In genomic region chr19:54431255-54431838, GRCh38 we compare ENCODE assay signal across 8 cellular contexts. TPM values are rescaled to one million over a fixed set of nuclear protein-coding genes. Genes with fewer than 3 reads are reported as not detected.
A peak's percentile ranks its signal among the peaks of the same experiment; 100 is the strongest.
DNase-seq lines count a peak whose midpoint lies in the region; ATAC-seq and TF ChIP-seq lines count a peak whose summit lies in the region.

No MANE protein-coding gene starts in this region.

- no peaks in the 10 kb centered on the region for H3K36me3 ChIP-seq in BE2C

- peak overlapping the region; percentile 9 to 65 for H3K4me3 Mint-ChIP-seq in effector memory CD8-positive, alpha-beta T cell
- peak overlapping the region in 6 of 10 donors; percentile 32 to 68 (median 53) for H3K4me3 Mint-ChIP-seq in naive thymus-derived CD8-positive, alpha-beta T cell

- H3K4me1 Mint-ChIP-seq in effector memory CD8-positive, alpha-beta T cell (ENCODE audit: low read depth in 2 of 2) = peaks cover 17 to 20% of the 10 kb centered on the region in 2 donors
- H3K4me1 Mint-ChIP-seq in naive thymus-derived CD8-positive, alpha-beta T cell = peaks cover 16 to 41% (median 27%) of the 10 kb centered on the region in 4 donors

- in situ Hi-C loops in Caki2 (cut with HindIII; ENCODE audit: low pct_unique_long_range_greater_than_20kb, low sequenced_read_pairs) = no loop called here

- H3K4me3 ChIP-seq in BE2C (ENCODE audit: low read depth, low read length) = no peak overlapping the region

- no peaks in the 10 kb centered on the region; the same call in 1 of the 2 replicates for H3K4me1 ChIP-seq in BE2C

- no peak for ATAC-seq in effector memory CD8-positive, alpha-beta T cell (replicated peaks)
- no peak for ATAC-seq in naive thymus-derived CD8-positive, alpha-beta T cell

- no peak overlapping the region for H3K27ac Mint-ChIP-seq in effector memory CD8-positive, alpha-beta T cell
- H3K27ac Mint-ChIP-seq in naive thymus-derived CD8-positive, alpha-beta T cell = peak overlapping the region in 2 of 10 donors; percentile 63 to 72

- H3K27me3 ChIP-seq in BE2C = peaks cover 52% of the 10 kb centered on the region

- no peaks in the 10 kb centered on the region for H3K9me3 Mint-ChIP-seq in effector memory CD8-positive, alpha-beta T cell
- no peaks in the 10 kb centered on the region for H3K9me3 Mint-ChIP-seq in naive thymus-derived CD8-positive, alpha-beta T cell

- TF ChIP-seq CTCF in BE2C (IDR thresholded peaks at IDR 0.05; ENCODE audit: low read depth, low read length) = no peak; the same call in 1 of the 2 replicates

- peaks cover 10 to 34% of the 10 kb centered on the region in 2 donors for H3K27me3 Mint-ChIP-seq in effector memory CD8-positive, alpha-beta T cell
- peaks cover 6 to 16% (median 11%) of the 10 kb centered on the region in 5 donors for H3K27me3 Mint-ChIP-seq in naive thymus-derived CD8-positive, alpha-beta T cell

- DNase-seq in Caki2 (ENCODE audit: low read depth) (peak; percentile 17), NCI-H345 (lab: John Stamatoyannopoulos, UW) (peak; percentile 48), putamen (ENCODE audit: low spot score) (no peak), SW 1271 (lab: John Stamatoyannopoulos, UW) (no peak), BE2C (no peak), GDM1 (lab: John Stamatoyannopoulos, UW) (no peak)
- no peak for DNase-seq in effector memory CD8-positive, alpha-beta T cell
- DNase-seq in naive thymus-derived CD8-positive, alpha-beta T cell = no peak

- H3K36me3 Mint-ChIP-seq in effector memory CD8-positive, alpha-beta T cell (ENCODE audit: insufficient read depth) = peaks cover 2% of the 10 kb centered on the region
- no peaks in the 10 kb centered on the region for H3K36me3 Mint-ChIP-seq in naive thymus-derived CD8-positive, alpha-beta T cell

- no peaks in the 10 kb centered on the region; the same call in 1 of the 2 replicates for H3K9me3 ChIP-seq in BE2C

- POLR2A ChIA-PET in naive thymus-derived CD8-positive, alpha-beta T cell (lab: Charles Lee) = interaction anchor here (1.9 kb wide), 1 partner anchor 17 kb away, joined by 5 read pairs; the partner anchor contains the start of gene LENG8

RNA-seq across cellular contexts. Expression of gene TTYH1, which starts 16.1 kb away (rescaled TPM):
- total RNA-seq in Caki2 (2014; rRNA removed; shearing (Covaris generic); ENCODE audit: low replicate concordance) = not detected in 2 replicates
- not detected for total RNA-seq in naive thymus-derived CD8-positive, alpha-beta T cell
- under 1 TPM in 2 of 3 donors, not detected in 1; 0.04 to 0.65 TPM for polyA plus RNA-seq in naive thymus-derived CD8-positive, alpha-beta T cell
- 1.6 TPM for polyA plus RNA-seq in BE2C (2012; ENCODE audit: insufficient read depth, insufficient read length, low read depth)

RNA-seq across cellular contexts. Expression of gene LENG8, which starts 17.7 kb away (rescaled TPM):
- 3.6 and 12.0 TPM in 2 replicates for total RNA-seq in Caki2 (2014; rRNA removed; shearing (Covaris generic); ENCODE audit: low replicate concordance)
- total RNA-seq in naive thymus-derived CD8-positive, alpha-beta T cell = 100 to 1,000 TPM; 610 to 639 TPM
- 1 to 10 TPM; 4.5 to 8.6 (median 6.5) TPM for polyA plus RNA-seq in naive thymus-derived CD8-positive, alpha-beta T cell
- polyA plus RNA-seq in BE2C (2012; ENCODE audit: insufficient read depth, insufficient read length, low read depth) = 163 TPM

RNA-seq across cellular contexts. Expression of gene LENG9, which starts 32.2 kb away (rescaled TPM):
- 6.0 and 8.6 TPM in 2 replicates for total RNA-seq in Caki2 (2014; rRNA removed; shearing (Covaris generic); ENCODE audit: low replicate concordance)
- 1 to 10 TPM; 5.2 to 5.8 TPM for total RNA-seq in naive thymus-derived CD8-positive, alpha-beta T cell
- under 1 TPM in 2 of 3 donors, not detected in 1; 0.22 to 0.36 TPM for polyA plus RNA-seq in naive thymus-derived CD8-positive, alpha-beta T cell
- polyA plus RNA-seq in BE2C (2012; ENCODE audit: insufficient read depth, insufficient read length, low read depth) = 6.1 TPM

RNA-seq across cellular contexts. Expression of gene CDC42EP5, which starts 41.7 kb away (rescaled TPM):
- 0.93 TPM in 1 of 2 replicates, not detected in the other for total RNA-seq in Caki2 (2014; rRNA removed; shearing (Covaris generic); ENCODE audit: low replicate concordance)
- not detected for total RNA-seq in naive thymus-derived CD8-positive, alpha-beta T cell
- polyA plus RNA-seq in naive thymus-derived CD8-positive, alpha-beta T cell = not detected
- polyA plus RNA-seq in BE2C (2012; ENCODE audit: insufficient read depth, insufficient read length, low read depth) = not detected

Comparison
In these comparisons a context has a peak if more than half of its experiments do, and no peak if none do; other contexts are left out.
1. DNase-seq: peak in Caki2 (single experiment) and NCI-H345 (single experiment); none in effector memory CD8-positive, alpha-beta T cell (0 of 3), naive thymus-derived CD8-positive, alpha-beta T cell (0 of 10), putamen (single experiment), SW 1271 (0 of 2), BE2C (single experiment) and GDM1 (single experiment).
2. RNA of gene LENG8, which starts 17.7 kb away (total RNA-seq): 610 to 639 TPM in naive thymus-derived CD8-positive, alpha-beta T cell; 3.6 to 12.0 TPM in Caki2; every median in the first group is over 10 times any median in the second.